In the genomic region with DNA sequence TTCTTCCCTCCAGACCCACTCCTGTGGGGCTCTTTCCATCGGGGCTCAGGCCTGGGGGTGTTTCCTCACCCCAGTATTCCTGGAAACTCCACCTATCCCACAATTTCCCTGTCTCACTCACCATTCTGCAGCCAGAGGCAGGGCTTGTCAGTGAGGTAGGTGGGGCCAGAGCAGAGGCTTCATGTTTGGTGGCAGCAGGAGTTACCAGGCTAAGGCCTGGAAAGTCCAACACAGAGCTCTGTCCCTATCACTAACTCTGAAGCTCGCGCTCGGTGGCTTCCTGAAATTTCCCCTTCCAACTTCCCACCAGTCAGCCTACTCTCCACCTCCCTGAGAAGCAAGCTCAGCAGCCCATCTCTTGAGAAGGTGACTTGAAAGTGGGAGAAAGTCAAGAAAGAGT, we compare ENCODE assay signal across 1 cellular context.
TF ChIP-seq lines count a peak whose summit lies in the region.

No MANE protein-coding gene starts in this region.

TF ChIP-seq in SK-N-SH, 30 proteins besides CTCF, POLR2A, EP300 and RAD21 (continued from another document):
- no peak for TF ChIP-seq SMC3 (IDR thresholded peaks at IDR 0.05; ENCODE audit: low read depth, low read length)
